In the genomic region with DNA sequence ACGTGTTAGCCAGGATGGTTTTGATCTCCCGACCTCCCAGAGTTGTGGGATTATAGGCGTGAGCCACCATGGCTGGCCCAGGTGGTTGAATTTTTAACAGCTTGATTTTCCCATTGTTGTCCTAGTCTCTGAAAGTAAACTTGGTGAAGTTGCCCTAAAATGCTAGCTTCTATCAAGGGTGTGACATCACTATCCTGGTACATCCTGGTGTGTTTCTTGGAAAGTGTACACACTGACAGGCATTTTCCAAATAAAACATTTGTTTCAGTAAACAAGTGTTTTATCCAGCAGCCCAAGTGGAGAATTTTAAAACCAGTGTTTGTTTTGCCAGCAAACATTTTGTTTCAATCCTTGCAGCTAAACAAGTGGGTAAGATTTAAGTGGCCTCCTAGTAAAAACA, we compare ENCODE assay signal across 1 cellular context.
TF ChIP-seq lines count a peak whose summit lies in the region.

No MANE protein-coding gene starts in this region.

TF ChIP-seq in HCT116, 20 proteins besides CTCF, POLR2A, EP300 and RAD21 (continued from another document):
- TF ChIP-seq, protein P1, sequence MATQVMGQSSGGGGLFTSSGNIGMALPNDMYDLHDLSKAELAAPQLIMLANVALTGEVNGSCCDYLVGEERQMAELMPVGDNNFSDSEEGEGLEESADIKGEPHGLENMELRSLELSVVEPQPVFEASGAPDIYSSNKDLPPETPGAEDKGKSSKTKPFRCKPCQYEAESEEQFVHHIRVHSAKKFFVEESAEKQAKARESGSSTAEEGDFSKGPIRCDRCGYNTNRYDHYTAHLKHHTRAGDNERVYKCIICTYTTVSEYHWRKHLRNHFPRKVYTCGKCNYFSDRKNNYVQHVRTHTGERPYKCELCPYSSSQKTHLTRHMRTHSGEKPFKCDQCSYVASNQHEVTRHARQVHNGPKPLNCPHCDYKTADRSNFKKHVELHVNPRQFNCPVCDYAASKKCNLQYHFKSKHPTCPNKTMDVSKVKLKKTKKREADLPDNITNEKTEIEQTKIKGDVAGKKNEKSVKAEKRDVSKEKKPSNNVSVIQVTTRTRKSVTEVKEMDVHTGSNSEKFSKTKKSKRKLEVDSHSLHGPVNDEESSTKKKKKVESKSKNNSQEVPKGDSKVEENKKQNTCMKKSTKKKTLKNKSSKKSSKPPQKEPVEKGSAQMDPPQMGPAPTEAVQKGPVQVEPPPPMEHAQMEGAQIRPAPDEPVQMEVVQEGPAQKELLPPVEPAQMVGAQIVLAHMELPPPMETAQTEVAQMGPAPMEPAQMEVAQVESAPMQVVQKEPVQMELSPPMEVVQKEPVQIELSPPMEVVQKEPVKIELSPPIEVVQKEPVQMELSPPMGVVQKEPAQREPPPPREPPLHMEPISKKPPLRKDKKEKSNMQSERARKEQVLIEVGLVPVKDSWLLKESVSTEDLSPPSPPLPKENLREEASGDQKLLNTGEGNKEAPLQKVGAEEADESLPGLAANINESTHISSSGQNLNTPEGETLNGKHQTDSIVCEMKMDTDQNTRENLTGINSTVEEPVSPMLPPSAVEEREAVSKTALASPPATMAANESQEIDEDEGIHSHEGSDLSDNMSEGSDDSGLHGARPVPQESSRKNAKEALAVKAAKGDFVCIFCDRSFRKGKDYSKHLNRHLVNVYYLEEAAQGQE (IDR thresholded peaks at IDR 0.05; ENCODE audit: low read depth): no peak
- no peak for TF ChIP-seq ZNF274 (IDR thresholded peaks at IDR 0.05; ENCODE audit: low read depth, low read length)
- no peak for TF ChIP-seq JUND (IDR thresholded peaks at IDR 0.05)
- no peak for TF ChIP-seq EGR1 (IDR thresholded peaks at IDR 0.05; ENCODE audit: low read depth)
- TF ChIP-seq CEBPB (IDR thresholded peaks at IDR 0.05; ENCODE audit: low read depth): no peak
- no peak for TF ChIP-seq SRF (IDR thresholded peaks at IDR 0.05; ENCODE audit: low read depth)
